10 cellular contexts compared by ENCODE assay signal in the genomic region with DNA sequence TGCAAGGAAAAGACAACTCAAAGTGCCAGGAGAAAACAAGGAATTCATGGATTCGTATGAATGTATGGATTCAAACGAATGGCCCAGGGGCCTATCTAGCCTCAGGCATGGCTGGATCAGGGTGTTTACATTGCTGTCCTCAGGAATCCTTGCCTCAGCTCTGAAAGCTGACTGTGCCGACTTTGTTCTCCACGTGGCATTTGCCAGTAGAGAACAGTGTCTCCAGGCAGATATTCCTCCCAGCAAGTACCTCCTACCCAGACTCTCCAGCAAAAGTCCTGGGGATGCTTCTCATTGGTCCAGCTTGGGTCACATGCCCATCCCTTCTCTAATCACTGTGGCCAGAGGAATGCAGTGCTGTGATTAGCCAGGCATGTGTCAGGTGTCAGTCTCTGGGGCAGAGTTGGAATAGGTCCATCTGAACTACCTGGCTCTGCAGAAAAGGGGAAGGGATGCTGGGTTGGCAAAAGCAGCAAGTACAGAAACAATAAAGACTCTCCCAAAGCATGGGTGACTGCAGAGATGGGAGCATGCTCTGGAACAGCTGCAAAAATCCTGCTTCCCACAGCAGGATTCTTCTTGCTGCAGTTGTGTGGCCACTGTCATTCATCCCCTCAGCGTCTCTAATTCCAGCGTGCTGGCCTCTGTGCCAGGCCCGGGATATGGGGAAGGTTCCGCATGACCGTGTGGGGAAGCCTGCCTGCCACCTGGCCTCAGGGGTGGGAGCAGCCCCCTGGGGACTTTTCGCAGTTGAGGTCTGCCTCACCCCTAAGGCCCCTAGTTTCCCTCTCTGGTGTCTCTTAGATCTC. TPM values are rescaled to one million over a fixed set of nuclear protein-coding genes. Genes with fewer than 3 reads are reported as not detected.
A peak's percentile ranks its signal among the peaks of the same experiment; 100 is the strongest.
DNase-seq lines count a peak whose midpoint lies in the region; ATAC-seq, FAIRE-seq and TF ChIP-seq lines count a peak whose summit lies in the region.
"Had no signal": no experiment of that assay in that cellular context is flagged by ENCODE, and none has a peak within 500 bp of the region (broad histone marks: within the 10 kb centered on the region; RNA-seq: fewer than 3 reads in every experiment).

No MANE protein-coding gene starts in this region.

- peak overlapping the region; percentile 31 for H2AFZ ChIP-seq in HepG2 (ENCODE audit: low read length)

- no peak for ATAC-seq in activated B cell treated with CpG ODN at 0.5 μM for 24 hours (ENCODE audit: low read depth)
- ATAC-seq in HepG2: peak; percentile 73
- no peak for ATAC-seq in GM21786 (IDR thresholded peaks at IDR 0.05; ENCODE audit: unreplicated experiment)

- CTCF ChIA-PET in Caco-2 (lab: Charles Lee): interaction anchor here (1.6 kb wide), 1 partner anchor 17 kb away, joined by 4 read pairs; no protein-coding TSS in a partner anchor
- CTCF ChIA-PET in activated B cell treated with CpG ODN at 0.5 μM for 24 hours (lab: Charles Lee): interaction anchor here (0.6 kb wide), 1 partner anchor 44 kb away, joined by 4 read pairs; no protein-coding TSS in a partner anchor
- CTCF ChIA-PET in HepG2 (lab: Yijun Ruan, JAX; ENCODE audit: low intra/inter-chr PET ratio, low total read pairs): no interaction called here

- H3K27ac Mint-ChIP-seq in Caco-2 (ENCODE audit: unreplicated experiment) (peak overlapping the region; percentile 69), HFFc6 (peak overlapping the region; percentile 19; the same call in 1 of the 2 replicates), activated B cell treated with CpG ODN at 0.5 μM for 24 hours (no peak overlapping the region)

- WGBS in HepG2 (ENCODE audit: low lambda C conversion rate): 30% methylated on average over 8 of the region's 10 CpGs

- DNase-seq in Caco-2 (peak; percentile 69 to 88), HFFc6 (peak; percentile 74), activated B cell treated with CpG ODN at 0.5 μM for 24 hours (no peak), HepG2 (ENCODE audit: low spot score) (peak; percentile 91), erythroblast (lab: John Stamatoyannopoulos, UW) (no peak), NCI-H2171 treated with DMSO at 0.1 percent for 48 hours (lab: John Stamatoyannopoulos, UW) (no peak)
- no peak for DNase-seq in stimulated activated CD4-positive, alpha-beta T cell treated with anti-CD3 and anti-CD28 coated beads, Interleukin-4, amount 100 ng/mL, for 1 hour
- DNase-seq: amniotic stem cell, SHP77 had no signal

- POLR2A ChIA-PET in Caco-2 (lab: Charles Lee) (no interaction called here), activated B cell treated with CpG ODN at 0.5 μM for 24 hours (lab: Charles Lee) (no interaction called here), HepG2 (lab: Yijun Ruan, JAX) (interaction anchor here (0.8 to 1.1 kb wide), 2 partner anchors 37 to 100 kb away, joined by 3 to 5 read pairs; a partner anchor contains a TSS)

- H3K4me3 Mint-ChIP-seq in Caco-2 (ENCODE audit: unreplicated experiment): peak overlapping the region; percentile 9
- no peak overlapping the region for H3K4me3 Mint-ChIP-seq in HFFc6
- H3K4me3 Mint-ChIP-seq in activated B cell treated with CpG ODN at 0.5 μM for 24 hours: peak overlapping the region; percentile 26

- H3K27me3 ChIP-seq in Caco-2 (replicated peaks; ENCODE audit: control insufficient read depth, insufficient read depth, low read length) (no peaks in the 10 kb centered on the region), HepG2 (ENCODE audit: control insufficient read depth in 1 of 2, insufficient read depth in 2 of 2, low read length in 2 of 2) (no peaks in the 10 kb centered on the region)

- H3K4me1 ChIP-seq in Caco-2: peaks cover 37% of the 10 kb centered on the region
- peaks cover 64% of the 10 kb centered on the region for H3K4me1 ChIP-seq in HepG2 (ENCODE audit: insufficient read depth, low read length)

- no peak for TF ChIP-seq RAD21 in HepG2 (CRISPR knock-in tag; IDR thresholded peaks at IDR 0.05)

- intact Hi-C loops in Caco-2 (cut with micrococcal nuclease; ENCODE audit: unreplicated experiment): no loop called here
- intact Hi-C loops in activated B cell treated with CpG ODN at 0.5 μM for 24 hours (cut with micrococcal nuclease): no loop called here
- intact Hi-C loops in HepG2 (cut with micrococcal nuclease; ENCODE audit: unreplicated experiment): no loop called here

- H3K27ac ChIP-seq in HepG2 (ENCODE audit: extremely low read length, insufficient read depth, low read length): peak overlapping the region; percentile 50

- FAIRE-seq in HepG2 (lab: Jason Lieb, UNC): peak; percentile 90

- no peak for TF ChIP-seq CTCF in Caco-2 (IDR thresholded peaks at IDR 0.05; ENCODE audit: insufficient read depth in 1 of 2, low read depth in 1 of 2, low read length in 1 of 2, severe bottlenecking in 1 of 2, unreplicated experiment in 1 of 2)
- no peak for TF ChIP-seq CTCF in HFFc6 (IDR thresholded peaks at IDR 0.05)
- no peak for TF ChIP-seq CTCF in activated B cell treated with CpG ODN at 0.5 μM for 24 hours (IDR thresholded peaks at IDR 0.05)
- TF ChIP-seq CTCF in HepG2 (CRISPR knock-in tag; IDR thresholded peaks at IDR 0.05): no peak

- H3K9me3 ChIP-seq in Caco-2 (no peaks in the 10 kb centered on the region), HepG2 (ENCODE audit: low read length) (no peaks in the 10 kb centered on the region)

- H3K4me2 ChIP-seq in HepG2 (ENCODE audit: low read depth, low read length): peak overlapping the region; percentile 75

- H3K27me3 Mint-ChIP-seq in Caco-2 (ENCODE audit: insufficient read depth, unreplicated experiment) (no peaks in the 10 kb centered on the region), HFFc6 (ENCODE audit: insufficient read depth) (peaks cover 21% of the 10 kb centered on the region), activated B cell treated with CpG ODN at 0.5 μM for 24 hours (peaks cover 7% of the 10 kb centered on the region)

- H3K9me3 Mint-ChIP-seq in Caco-2 (ENCODE audit: unreplicated experiment) (no peaks in the 10 kb centered on the region), HFFc6 (no peaks in the 10 kb centered on the region), activated B cell treated with CpG ODN at 0.5 μM for 24 hours (no peaks in the 10 kb centered on the region)

- peak overlapping the region; percentile 23 for H3K9ac ChIP-seq in HepG2 (ENCODE audit: insufficient read depth, low read depth, low read length)

- no peaks in the 10 kb centered on the region for H3K79me2 ChIP-seq in HepG2 (ENCODE audit: insufficient read depth, low read length)

- BruUV-seq in Caco-2 (replicated peaks; lab: Mats Ljungman, UMichigan): no TSS peak
- no TSS peak for BruUV-seq in HepG2 (replicated peaks; lab: Mats Ljungman, UMichigan)

- H3K36me3 ChIP-seq in Caco-2 (ENCODE audit: control insufficient read depth, insufficient read depth, low read length): no peaks in the 10 kb centered on the region
- H3K36me3 ChIP-seq in HepG2 (replicated peaks in 1 of 2; ENCODE audit: control insufficient read depth in 1 of 2, insufficient read depth in 2 of 2, low read length in 2 of 2): no peaks in the 10 kb centered on the region

- H3K4me1 Mint-ChIP-seq in Caco-2 (ENCODE audit: low read depth, unreplicated experiment) (peaks cover 24% of the 10 kb centered on the region), HFFc6 (ENCODE audit: low read depth) (peaks cover 28% of the 10 kb centered on the region), activated B cell treated with CpG ODN at 0.5 μM for 24 hours (peaks cover 28% of the 10 kb centered on the region)

- TF ChIP-seq EP300 in HepG2 (IDR thresholded peaks at IDR 0.05; ENCODE audit: low read depth in 2 of 2, low read length in 2 of 2) (peak in 1 of 2 experiments; percentile 24; a peak in 1 of 4 replicates), HepG2 (CRISPR knock-in tag; IDR thresholded peaks at IDR 0.05; ENCODE audit: borderline replicate concordance) (no peak)

- H4K20me1 ChIP-seq in HepG2 (ENCODE audit: insufficient read depth, low read length): no peaks in the 10 kb centered on the region

- peak; percentile 72 to 83 for TF ChIP-seq POLR2A in HepG2 (IDR thresholded peaks at IDR 0.05; ENCODE audit: insufficient read depth in 1 of 2, low read depth in 2 of 2, low read length in 2 of 2)
- no peak for TF ChIP-seq POLR2A in erythroblast (IDR thresholded peaks at IDR 0.05; ENCODE audit: low read length)

- in situ Hi-C loops in HepG2 (cut with HindIII; ENCODE audit: extremely low pct_ligation_motif_present, low pct_unique_long_range_greater_than_20kb): no loop called here

- H3K36me3 Mint-ChIP-seq in Caco-2 (ENCODE audit: insufficient read depth, unreplicated experiment): peaks cover 8% of the 10 kb centered on the region
- no peaks in the 10 kb centered on the region for H3K36me3 Mint-ChIP-seq in HFFc6 (ENCODE audit: low read depth)
- no peaks in the 10 kb centered on the region for H3K36me3 Mint-ChIP-seq in activated B cell treated with CpG ODN at 0.5 μM for 24 hours (ENCODE audit: low read depth)

- H3K4me3 ChIP-seq in Caco-2 (ENCODE audit: low read depth, low read length) (no peak overlapping the region), HepG2 (replicated peaks in 1 of 3; ENCODE audit: insufficient read depth in 1 of 3, low read depth in 2 of 3, low read length in 3 of 3) (peak overlapping the region in 1 of 3 experiments; percentile 35; a peak in 3 of 6 replicates)

RNA-seq across cellular contexts. Expression of a gene that starts 30.0 kb away (rescaled TPM):
- total RNA-seq in Caco-2 (2022) (29.7 and 33.2 TPM in 2 replicates), activated B cell treated with CpG ODN at 0.5 μM for 24 hours (3.4 and 4.1 TPM in 2 replicates), HepG2 (2016; rRNA removed; fragmentation: Illumina TruSeq; extraction: Trizol) (46.9 and 50.6 TPM in 2 replicates)
- total RNA-seq in HFFc6 (2021; fragmentation: NEBNext Ultra II Directional; extraction: Animal tissue kit (Norgen Biotek cat#: 25700)): 1 to 10 TPM; 5.6 to 7.0 (median 6.5) TPM
- total RNA-seq in HepG2 (2016; cell fraction: cytosol; rRNA removed; fragmentation: Illumina TruSeq; extraction: Trizol; ENCODE audit: low read depth): 38.2 and 42.8 TPM in 2 replicates
- total RNA-seq in HepG2 (2016; cell fraction: insoluble cytoplasmic fraction; rRNA removed; fragmentation: Illumina TruSeq; extraction: Trizol): 46.5 and 48.3 TPM in 2 replicates
- 68.3 and 74.7 TPM in 2 replicates for total RNA-seq in HepG2 (2016; cell fraction: membrane; rRNA removed; fragmentation: Illumina TruSeq; extraction: Trizol)
- 25.8 and 26.1 TPM in 2 replicates for total RNA-seq in HepG2 (2016; cell fraction: nucleus; rRNA removed; fragmentation: Illumina TruSeq; extraction: Trizol)
- polyA plus RNA-seq in HepG2 (2011; rRNA removed): 12.4 and 16.0 TPM in 2 replicates
- 13.7 and 13.8 TPM in 2 replicates for polyA plus RNA-seq in HepG2 (2011; cell fraction: cytosol; rRNA removed)
- polyA plus RNA-seq in HepG2 (2011; cell fraction: nucleus; rRNA removed): 12.6 and 14.9 TPM in 2 replicates
- polyA plus RNA-seq in HepG2 (2012): 9.4 and 15.3 TPM in 2 replicates
- 41.9 and 55.0 TPM in 2 replicates for polyA plus RNA-seq in HepG2 (2016; cell fraction: cytosol; fragmentation: Illumina TruSeq; extraction: Trizol; ENCODE audit: low read depth)
- 48.2 and 54.2 TPM in 2 replicates for polyA plus RNA-seq in HepG2 (2016; cell fraction: insoluble cytoplasmic fraction; fragmentation: Illumina TruSeq; extraction: Trizol; ENCODE audit: low read depth)
- polyA plus RNA-seq in HepG2 (2016; cell fraction: membrane; fragmentation: Illumina TruSeq; extraction: Trizol; ENCODE audit: low read depth): 56.6 and 66.9 TPM in 2 replicates
- 46.3 and 47.1 TPM in 2 replicates for polyA plus RNA-seq in HepG2 (2016; cell fraction: nucleus; fragmentation: Illumina TruSeq; extraction: Trizol; ENCODE audit: insufficient read depth, low read depth)
- 11.3 and 13.3 TPM in 2 replicates for polyA minus RNA-seq in HepG2 (2011; rRNA and poly(A)+ RNA removed; ENCODE audit: low replicate concordance)
- 6.7 and 7.8 TPM in 2 replicates for polyA minus RNA-seq in HepG2 (2011; cell fraction: cytosol; rRNA and poly(A)+ RNA removed)
- 8.7 and 9.8 TPM in 2 replicates for polyA minus RNA-seq in HepG2 (2011; cell fraction: nucleus; rRNA and poly(A)+ RNA removed)

Comparison
In these comparisons a context has a peak if more than half of its experiments do, and no peak if none do; other contexts are left out.
1. DNase-seq: peak in Caco-2 (2 of 2), HFFc6 (single experiment) and HepG2 (single experiment); none in activated B cell treated with CpG ODN at 0.5 μM for 24 hours (single experiment), stimulated activated CD4-positive, alpha-beta T cell treated with anti-CD3 and anti-CD28 coated beads, Interleukin-4, amount 100 ng/mL, for 1 hour (single experiment), erythroblast (0 of 2) and NCI-H2171 treated with DMSO at 0.1 percent for 48 hours (single experiment).